Comparison of ENCODE assay signal across 8 cellular contexts in the genomic region with DNA sequence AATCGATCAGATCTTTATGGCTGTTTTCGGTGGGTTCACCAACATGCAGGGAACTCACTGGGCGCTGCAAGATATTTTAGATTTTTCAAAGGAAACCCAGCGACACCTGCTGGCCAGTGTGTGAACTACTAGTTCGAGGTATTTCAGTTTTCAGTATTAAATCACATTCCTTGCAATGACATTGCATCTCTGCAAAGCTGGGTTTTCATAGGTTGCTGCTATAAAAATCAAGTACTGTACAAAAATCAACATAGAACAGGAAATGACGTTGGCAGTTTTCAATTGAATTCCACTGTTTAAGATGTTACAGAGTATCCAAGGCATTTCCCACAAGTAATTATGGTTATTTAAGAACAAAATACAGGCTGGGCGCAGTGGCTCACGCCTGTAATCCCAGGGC. TPM values are rescaled to one million over a fixed set of nuclear protein-coding genes. Genes with fewer than 3 reads are reported as not detected.
DNase-seq lines count a peak whose midpoint lies in the region; ATAC-seq lines count a peak whose summit lies in the region.

No MANE protein-coding gene starts in this region.

- H3K27ac ChIP-seq in caudate nucleus (ENCODE audit: low read depth, low read length): no peak overlapping the region

- intact Hi-C loops in left colon (cut with DNase I, micrococcal nuclease): loop anchor here in 1 of 2 donors (5.0 kb wide), 1 partner anchor 45 kb away; no protein-coding TSS in a partner anchor

- DNase-seq in DMS79 treated with DMSO at 0.1 percent for 48 hours (lab: John Stamatoyannopoulos, UW): peak; percentile 15
- no peak for DNase-seq in DMS79 (lab: John Stamatoyannopoulos, UW)
- DNase-seq in NCI-H1694 treated with DMSO at 0.1 percent for 48 hours (lab: John Stamatoyannopoulos, UW): peak; percentile 49
- DNase-seq in activated CD4-positive, CD25-positive, alpha-beta regulatory T cell (lab: John Stamatoyannopoulos, UW): peak; percentile 18 to 52 (median 40)
- DNase-seq in caudate nucleus (lab: John Stamatoyannopoulos, UW): peak in 47 of 61 donors; percentile 1 to 87 (median 40)
- DNase-seq in left colon: peak; percentile 36 to 67
- DNase-seq in stimulated activated CD4-positive, alpha-beta T cell treated with anti-CD3 and anti-CD28 coated beads, Interleukin-4, amount 100 ng/mL, for 24 hours: peak; percentile 70

- ATAC-seq in left colon (no peak), HG02870 (IDR thresholded peaks at IDR 0.05; ENCODE audit: unreplicated experiment) (no peak)

RNA-seq across cellular contexts. Expression of a gene that starts 17.6 kb away (rescaled TPM):
- 10 to 100 TPM; 18.1 to 29.5 TPM for total RNA-seq in left colon

RNA-seq across cellular contexts. Expression of a gene that starts 17.9 kb away (rescaled TPM):
- 1 to 10 TPM; 5.8 to 7.1 TPM for total RNA-seq in left colon

RNA-seq across cellular contexts. Expression of a gene that starts 41.9 kb away (rescaled TPM):
- total RNA-seq in left colon: 1 to 10 TPM in 1 of 2 donors, under 1 TPM in 1; 0.58 to 9.3 TPM
